In genomic region chr13:94128430-94128829, GRCh38 we compare ENCODE assay signal across 12 cellular contexts.
DNase-seq lines count a peak whose midpoint lies in the region; FAIRE-seq and TF ChIP-seq lines count a peak whose summit lies in the region.
"Had no signal": no experiment of that assay in that cellular context is flagged by ENCODE, and none has a peak within 500 bp of the region (broad histone marks: within the 10 kb centered on the region; RNA-seq: fewer than 3 reads in every experiment).

No MANE protein-coding gene starts in this region.

- H3K27me3 ChIP-seq in astrocyte (ENCODE audit: insufficient read depth, low read length): no peaks in the 10 kb centered on the region
- H3K27me3 ChIP-seq in sigmoid colon: no peaks in the 10 kb centered on the region
- H3K27me3 ChIP-seq: BLaER1 treated with 17β-estradiol and CSF1 and Interleukin-3, amounts not matched to agents 10 nM and 100 nM had no signal

- no peak overlapping the region for H2AFZ ChIP-seq in astrocyte (ENCODE audit: low read depth, low read length)

- peak; percentile 24 for DNase-seq in DMS79 treated with DMSO at 0.1 percent for 48 hours (lab: John Stamatoyannopoulos, UW)
- DNase-seq in astrocyte (ENCODE audit: low read depth): peak; percentile 60
- DNase-seq in inferior parietal cortex (ENCODE audit: extremely low spot score): peak; percentile 25
- peak; percentile 68 for DNase-seq in sigmoid colon
- no peak for DNase-seq in activated CD4-positive, alpha-beta T cell treated with anti-CD3 and anti-CD28 coated beads, Interleukin-2, amount 10 ng/mL, durations not matched to agents 7 days and 5 days
- DNase-seq in central memory CD4-positive, alpha-beta T cell: no peak
- no peak for DNase-seq in KBM-7
- no peak for DNase-seq in AG08396 (ENCODE audit: low spot score)
- DNase-seq: activated T-cell treated with anti-CD3 and anti-CD28 coated beads, Interleukin-2, amount 50 U/mL, for 24 hours; H7; occipital lobe had no signal

- in situ Hi-C loops in KBM-7 (cut with MboI; ENCODE audit: low pct_unique_long_range_greater_than_20kb, low sequenced_read_pairs): no loop called here

- H3K9me3 Mint-ChIP-seq in astrocyte (ENCODE audit: unreplicated experiment): no peaks in the 10 kb centered on the region
- no peaks in the 10 kb centered on the region for H3K9me3 Mint-ChIP-seq in activated CD4-positive, alpha-beta T cell treated with anti-CD3 and anti-CD28 coated beads, Interleukin-2, amount 10 ng/mL, durations not matched to agents 7 days and 5 days
- H3K9me3 Mint-ChIP-seq: activated T-cell treated with anti-CD3 and anti-CD28 coated beads, Interleukin-2, amount 50 U/mL, for 24 hours had no signal

- no peaks in the 10 kb centered on the region for H3K9me3 ChIP-seq in astrocyte (ENCODE audit: insufficient read depth, low read depth, low read length)
- no peaks in the 10 kb centered on the region for H3K9me3 ChIP-seq in sigmoid colon

- H3K27ac ChIP-seq in astrocyte (ENCODE audit: low read depth, low read length) (no peak overlapping the region), sigmoid colon (peak overlapping the region in 1 of 4 donors; percentile 24)
- H3K27ac ChIP-seq: BLaER1 treated with 17β-estradiol and CSF1 and Interleukin-3, amounts not matched to agents 10 nM and 100 nM had no signal

- no peak for TF ChIP-seq POLR2A in sigmoid colon (IDR thresholded peaks at IDR 0.05)

- H3K27ac Mint-ChIP-seq in astrocyte (ENCODE audit: unreplicated experiment): peak overlapping the region; percentile 20
- H3K27ac Mint-ChIP-seq in activated CD4-positive, alpha-beta T cell treated with anti-CD3 and anti-CD28 coated beads, Interleukin-2, amount 10 ng/mL, durations not matched to agents 7 days and 5 days: no peak overlapping the region
- H3K27ac Mint-ChIP-seq: activated T-cell treated with anti-CD3 and anti-CD28 coated beads, Interleukin-2, amount 50 U/mL, for 24 hours had no signal

- 53 to 65% methylated on average over 4 of the region's 4 CpGs for WGBS in sigmoid colon, 2 donors

- no peaks in the 10 kb centered on the region for H4K20me1 ChIP-seq in astrocyte (ENCODE audit: insufficient read depth, low read length)
- H4K20me1 ChIP-seq: BLaER1 treated with 17β-estradiol and CSF1 and Interleukin-3, amounts not matched to agents 10 nM and 100 nM had no signal

- H3K27me3 Mint-ChIP-seq in astrocyte (ENCODE audit: low read depth, unreplicated experiment): no peaks in the 10 kb centered on the region
- H3K27me3 Mint-ChIP-seq in activated CD4-positive, alpha-beta T cell treated with anti-CD3 and anti-CD28 coated beads, Interleukin-2, amount 10 ng/mL, durations not matched to agents 7 days and 5 days: peaks cover 6% of the 10 kb centered on the region

- H3K4me1 ChIP-seq in astrocyte (ENCODE audit: insufficient read depth, low read length): no peaks in the 10 kb centered on the region
- H3K4me1 ChIP-seq in sigmoid colon: peaks cover 0 to 31% (median 16%) of the 10 kb centered on the region in 4 donors
- H3K4me1 ChIP-seq: BLaER1 treated with 17β-estradiol and CSF1 and Interleukin-3, amounts not matched to agents 10 nM and 100 nM had no signal

- no peak overlapping the region for H3K4me3 Mint-ChIP-seq in astrocyte (ENCODE audit: unreplicated experiment)
- H3K4me3 Mint-ChIP-seq in activated CD4-positive, alpha-beta T cell treated with anti-CD3 and anti-CD28 coated beads, Interleukin-2, amount 10 ng/mL, durations not matched to agents 7 days and 5 days: no peak overlapping the region
- H3K4me3 Mint-ChIP-seq: activated T-cell treated with anti-CD3 and anti-CD28 coated beads, Interleukin-2, amount 50 U/mL, for 24 hours had no signal

- CTCF ChIA-PET in activated CD4-positive, alpha-beta T cell treated with anti-CD3 and anti-CD28 coated beads, Interleukin-2, amount 10 ng/mL, durations not matched to agents 7 days and 5 days (lab: Charles Lee): no interaction called here

- no peaks in the 10 kb centered on the region for H3K36me3 Mint-ChIP-seq in astrocyte (ENCODE audit: low read depth, unreplicated experiment)
- H3K36me3 Mint-ChIP-seq in activated CD4-positive, alpha-beta T cell treated with anti-CD3 and anti-CD28 coated beads, Interleukin-2, amount 10 ng/mL, durations not matched to agents 7 days and 5 days (ENCODE audit: low read depth): no peaks in the 10 kb centered on the region

- FAIRE-seq in astrocyte (lab: Jason Lieb, UNC): no peak

- intact Hi-C loops in sigmoid colon (cut with DNase I): no loop called here

- peaks cover 13% of the 10 kb centered on the region for H3K4me1 Mint-ChIP-seq in astrocyte (ENCODE audit: low read depth, unreplicated experiment)
- H3K4me1 Mint-ChIP-seq in activated CD4-positive, alpha-beta T cell treated with anti-CD3 and anti-CD28 coated beads, Interleukin-2, amount 10 ng/mL, durations not matched to agents 7 days and 5 days: no peaks in the 10 kb centered on the region

- TF ChIP-seq EP300 in sigmoid colon (IDR thresholded peaks at IDR 0.05): no peak

- H3K4me2 ChIP-seq in astrocyte (ENCODE audit: low read length): no peak overlapping the region
- H3K4me2 ChIP-seq: BLaER1 treated with 17β-estradiol and CSF1 and Interleukin-3, amounts not matched to agents 10 nM and 100 nM had no signal

- H3K4me3 ChIP-seq in astrocyte (ENCODE audit: insufficient read depth, low read depth, low read length) (no peak overlapping the region), sigmoid colon (no peak overlapping the region)
- H3K4me3 ChIP-seq: BLaER1 treated with 17β-estradiol and CSF1 and Interleukin-3, amounts not matched to agents 10 nM and 100 nM had no signal

- no peaks in the 10 kb centered on the region for H3K79me2 ChIP-seq in astrocyte (ENCODE audit: insufficient read depth, low read length)

- H3K36me3 ChIP-seq in astrocyte (ENCODE audit: insufficient read depth, low read length) (no peaks in the 10 kb centered on the region), sigmoid colon (no peaks in the 10 kb centered on the region)
- H3K36me3 ChIP-seq: BLaER1 treated with 17β-estradiol and CSF1 and Interleukin-3, amounts not matched to agents 10 nM and 100 nM had no signal

- no peak for TF ChIP-seq CTCF in astrocyte (IDR thresholded peaks at IDR 0.05; ENCODE audit: insufficient read depth, low read depth, low read length)
- no peak for TF ChIP-seq CTCF in sigmoid colon (IDR thresholded peaks at IDR 0.05)

- POLR2A ChIA-PET in activated CD4-positive, alpha-beta T cell treated with anti-CD3 and anti-CD28 coated beads, Interleukin-2, amount 10 ng/mL, durations not matched to agents 7 days and 5 days (lab: Charles Lee): no interaction called here

- H3K9ac ChIP-seq in astrocyte (ENCODE audit: low read length): no peak overlapping the region
- H3K9ac ChIP-seq: BLaER1 treated with 17β-estradiol and CSF1 and Interleukin-3, amounts not matched to agents 10 nM and 100 nM had no signal

Comparison
In these comparisons a context has a peak if more than half of its experiments do, and no peak if none do; other contexts are left out.
1. DNase-seq: peak in DMS79 treated with DMSO at 0.1 percent for 48 hours (single experiment), astrocyte (single experiment), inferior parietal cortex (single experiment) and sigmoid colon (single experiment); none in activated CD4-positive, alpha-beta T cell treated with anti-CD3 and anti-CD28 coated beads, Interleukin-2, amount 10 ng/mL, durations not matched to agents 7 days and 5 days (single experiment), central memory CD4-positive, alpha-beta T cell (single experiment), KBM-7 (single experiment) and AG08396 (single experiment).